16 cellular contexts compared by ENCODE assay signal in genomic region chr18:58392336-58393000, GRCh38.
DNase-seq lines count a peak whose midpoint lies in the region; ATAC-seq, FAIRE-seq and TF ChIP-seq lines count a peak whose summit lies in the region.
"Had no signal": no experiment of that assay in that cellular context is flagged by ENCODE, and none has a peak within 500 bp of the region (broad histone marks: within the 10 kb centered on the region; RNA-seq: fewer than 3 reads in every experiment).

No MANE protein-coding gene starts in this region.

- peaks cover 38 to 91% of the 10 kb centered on the region in 2 experiments for H3K36me3 ChIP-seq in HepG2 (replicated peaks in 1 of 2; ENCODE audit: control insufficient read depth in 1 of 2, insufficient read depth in 2 of 2, low read length in 2 of 2)
- peaks cover 0 to 9% (median 3%) of the 10 kb centered on the region in 4 donors for H3K36me3 ChIP-seq in right lobe of liver
- no peaks in the 10 kb centered on the region for H3K36me3 ChIP-seq in fibroblast of lung (ENCODE audit: control insufficient read depth, insufficient read depth, low read length)
- peaks cover 55 to 73% of the 10 kb centered on the region in 2 donors for H3K36me3 ChIP-seq in mucosa of rectum (ENCODE audit: control insufficient read depth in 2 of 2, insufficient read depth in 2 of 2, low read length in 2 of 2)
- no peaks in the 10 kb centered on the region for H3K36me3 ChIP-seq in aorta (ENCODE audit: control insufficient read depth in 1 of 2, insufficient read depth in 2 of 2, low read length in 1 of 2)
- H3K36me3 ChIP-seq: breast epithelium had no signal

- DNase-seq in HepG2 (ENCODE audit: low spot score): no peak
- no peak for DNase-seq in right lobe of liver
- peak; percentile 29 to 93 for DNase-seq in fibroblast of lung (ENCODE audit: low read depth in 2 of 2)
- no peak for DNase-seq in aorta
- no peak for DNase-seq in activated naive CD8-positive, alpha-beta T cell treated with anti-CD3 and anti-CD28 coated beads, Interleukin-2, amount 50 U/mL, for 24 hours
- DNase-seq in stimulated activated CD4-positive, alpha-beta T cell treated with anti-CD3 and anti-CD28 coated beads, Interleukin-2, amount 100 ng/mL, for 24 hours: no peak
- no peak for DNase-seq in NCI-H510A treated with DMSO at 0.1 percent for 48 hours (lab: John Stamatoyannopoulos, UW)
- DNase-seq: activated CD8-positive, alpha-beta memory T cell treated with anti-CD3 and anti-CD28 coated beads, Interleukin-2, amount 50 U/mL, for 4 hours; NCI-H1436 treated with DMSO at 0.1 percent for 48 hours; NK-92 treated with Interleukin-12 subunit alpha and Interleukin-12 subunit beta, amount 100 ng/mL, for 24 hours; stimulated activated CD4-positive, alpha-beta T cell treated with anti-CD3 and anti-CD28 coated beads, Interleukin-4, amount 100 ng/mL, for 4 hours had no signal

- in situ Hi-C loops in HepG2 (cut with HindIII; ENCODE audit: extremely low pct_ligation_motif_present, low pct_unique_long_range_greater_than_20kb): loop anchor here (10.0 to 25.0 kb wide), 2 partner anchors 438 to 670 kb away; no protein-coding TSS in a partner anchor

- no peak overlapping the region for H3K4me3 Mint-ChIP-seq in activated naive CD8-positive, alpha-beta T cell treated with anti-CD3 and anti-CD28 coated beads, Interleukin-2, amount 50 U/mL, for 24 hours
- H3K4me3 Mint-ChIP-seq: natural killer cell treated with Interleukin-12 subunit alpha and Interleukin-12 subunit beta and Interleukin-15 and Interleukin-18, amount 100 ng/mL, for 72 hours; T-helper 1 cell treated with Interleukin-12 subunit alpha and Interleukin-12 subunit beta and Interleukin-4 antibody, amounts not matched to agents 30 μg/mL and 1 μg/mL, for 36 hours had no signal

- CTCF ChIA-PET in HepG2 (lab: Yijun Ruan, JAX; ENCODE audit: low intra/inter-chr PET ratio, low total read pairs): no interaction called here

- FAIRE-seq in HepG2 (lab: Jason Lieb, UNC): peak; percentile 21

- peak in 1 of 2 experiments; percentile 11; a peak in 1 of 4 replicates for TF ChIP-seq POLR2A in HepG2 (IDR thresholded peaks at IDR 0.05; ENCODE audit: insufficient read depth in 1 of 2, low read depth in 2 of 2, low read length in 2 of 2)
- no peak for TF ChIP-seq POLR2A in right lobe of liver (IDR thresholded peaks at IDR 0.05)

- H4K20me1 ChIP-seq in HepG2 (ENCODE audit: insufficient read depth, low read length) (peaks cover 19% of the 10 kb centered on the region; the same call in 1 of the 2 replicates), fibroblast of lung (ENCODE audit: control insufficient read depth, extremely low read depth, insufficient read depth, low read length) (no peaks in the 10 kb centered on the region)

- H3K4me1 ChIP-seq in HepG2 (ENCODE audit: insufficient read depth, low read length) (peaks cover 86% of the 10 kb centered on the region), right lobe of liver (no peaks in the 10 kb centered on the region), fibroblast of lung (ENCODE audit: control insufficient read depth, extremely low read depth, insufficient read depth, low read length) (no peaks in the 10 kb centered on the region), mucosa of rectum (ENCODE audit: control insufficient read depth in 2 of 2, insufficient read depth in 2 of 2, low read length in 2 of 2) (peaks cover 12 to 17% of the 10 kb centered on the region in 2 donors), aorta (ENCODE audit: control insufficient read depth in 1 of 2, insufficient read depth in 2 of 2, low read length in 2 of 2) (no peaks in the 10 kb centered on the region)
- H3K4me1 ChIP-seq: breast epithelium had no signal

- 90% methylated on average over 9 of the region's 10 CpGs for WGBS in HepG2 (ENCODE audit: low lambda C conversion rate)
- 78% methylated on average over 4 of the region's 10 CpGs for WGBS in right lobe of liver (ENCODE audit: insufficient coverage, low coverage, low lambda C conversion rate, missing lambda C conversion rate)
- 33 to 42% methylated on average over 10 of the region's 10 CpGs for WGBS in aorta, 2 donors

- intact Hi-C loops in HepG2 (cut with micrococcal nuclease; ENCODE audit: unreplicated experiment) (loop anchor here (5.0 kb wide), 1 partner anchor 435 kb away; no protein-coding TSS in a partner anchor), right lobe of liver (cut with DNase I) (no loop called here), aorta (cut with DNase I) (no loop called here)

- no peaks in the 10 kb centered on the region for H3K36me3 Mint-ChIP-seq in activated naive CD8-positive, alpha-beta T cell treated with anti-CD3 and anti-CD28 coated beads, Interleukin-2, amount 50 U/mL, for 24 hours (ENCODE audit: low read depth)
- H3K36me3 Mint-ChIP-seq: natural killer cell treated with Interleukin-12 subunit alpha and Interleukin-12 subunit beta and Interleukin-15 and Interleukin-18, amount 100 ng/mL, for 72 hours had no signal

- no peak for TF ChIP-seq RAD21 in HepG2 (CRISPR knock-in tag; IDR thresholded peaks at IDR 0.05)

- TF ChIP-seq EP300 in HepG2 (IDR thresholded peaks at IDR 0.05; ENCODE audit: low read depth in 2 of 2, low read length in 2 of 2) (no peak), HepG2 (CRISPR knock-in tag; IDR thresholded peaks at IDR 0.05; ENCODE audit: borderline replicate concordance) (no peak)

- peaks cover 2% of the 10 kb centered on the region for H3K4me1 Mint-ChIP-seq in activated naive CD8-positive, alpha-beta T cell treated with anti-CD3 and anti-CD28 coated beads, Interleukin-2, amount 50 U/mL, for 24 hours

- ATAC-seq in HepG2: no peak; the same call in 2 of the 3 replicates
- no peak for ATAC-seq in right lobe of liver
- ATAC-seq in aorta (ENCODE audit: low FRiP score): peak; percentile 64
- ATAC-seq in activated naive CD8-positive, alpha-beta T cell treated with anti-CD3 and anti-CD28 coated beads, Interleukin-2, amount 50 U/mL, for 24 hours: no peak
- ATAC-seq: natural killer cell treated with Interleukin-12 subunit alpha and Interleukin-12 subunit beta and Interleukin-15 and Interleukin-18, amount 100 ng/mL, for 72 hours had no signal

- H3K9me3 ChIP-seq in HepG2 (ENCODE audit: low read length) (no peaks in the 10 kb centered on the region), right lobe of liver (no peaks in the 10 kb centered on the region), fibroblast of lung (ENCODE audit: control insufficient read depth, insufficient read depth, low read depth, low read length) (no peaks in the 10 kb centered on the region), mucosa of rectum (ENCODE audit: control insufficient read depth in 2 of 2, low read length in 2 of 2) (no peaks in the 10 kb centered on the region), aorta (ENCODE audit: control insufficient read depth, low read length) (no peaks in the 10 kb centered on the region)
- H3K9me3 ChIP-seq: breast epithelium, suprapubic skin had no signal

- TF ChIP-seq CTCF in HepG2 (CRISPR knock-in tag; IDR thresholded peaks at IDR 0.05): no peak
- TF ChIP-seq CTCF in right lobe of liver (IDR thresholded peaks at IDR 0.05): no peak
- no peak for TF ChIP-seq CTCF in fibroblast of lung (conservative IDR thresholded peaks at IDR 0.05 in 1 of 2, IDR thresholded peaks at IDR 0.05 in 1 of 2; ENCODE audit: low read depth in 1 of 2, low read length in 2 of 2)

- no peaks in the 10 kb centered on the region for H3K27me3 Mint-ChIP-seq in activated naive CD8-positive, alpha-beta T cell treated with anti-CD3 and anti-CD28 coated beads, Interleukin-2, amount 50 U/mL, for 24 hours
- H3K27me3 Mint-ChIP-seq: natural killer cell treated with Interleukin-12 subunit alpha and Interleukin-12 subunit beta and Interleukin-15 and Interleukin-18, amount 100 ng/mL, for 72 hours had no signal

- H3K79me2 ChIP-seq in HepG2 (ENCODE audit: insufficient read depth, low read length) (peaks cover 79% of the 10 kb centered on the region), fibroblast of lung (ENCODE audit: control insufficient read depth, insufficient read depth, low read length) (no peaks in the 10 kb centered on the region)

- H3K27ac ChIP-seq in HepG2 (ENCODE audit: extremely low read length, insufficient read depth, low read length) (peak overlapping the region; percentile 53), right lobe of liver (no peak overlapping the region), fibroblast of lung (ENCODE audit: insufficient read depth, low read length) (no peak overlapping the region), mucosa of rectum (ENCODE audit: low read depth in 2 of 2, low read length in 2 of 2) (peak overlapping the region; percentile 5 to 40), aorta (ENCODE audit: low read depth in 1 of 2, low read length in 2 of 2) (no peak overlapping the region)
- H3K27ac ChIP-seq: suprapubic skin had no signal

- POLR2A ChIA-PET in HepG2 (lab: Yijun Ruan, JAX): interaction anchor here (1.0 to 2.6 kb wide), 7 partner anchors 9 to 346 kb away, joined by 3 to 16 read pairs (median 3); no protein-coding TSS in a partner anchor

- H2AFZ ChIP-seq in HepG2 (ENCODE audit: low read length) (no peak overlapping the region), fibroblast of lung (ENCODE audit: low read length) (no peak overlapping the region)

- no peak overlapping the region for H3K9ac ChIP-seq in HepG2 (ENCODE audit: insufficient read depth, low read depth, low read length)
- no peak overlapping the region for H3K9ac ChIP-seq in fibroblast of lung (ENCODE audit: insufficient read depth, low read length)
- H3K9ac ChIP-seq in mucosa of rectum (ENCODE audit: low read depth in 1 of 2, low read length in 2 of 2): no peak overlapping the region

- BruUV-seq in HepG2 (replicated peaks; lab: Mats Ljungman, UMichigan): no TSS peak

- H3K9me3 Mint-ChIP-seq in activated naive CD8-positive, alpha-beta T cell treated with anti-CD3 and anti-CD28 coated beads, Interleukin-2, amount 50 U/mL, for 24 hours: no peaks in the 10 kb centered on the region
- H3K9me3 Mint-ChIP-seq: natural killer cell treated with Interleukin-12 subunit alpha and Interleukin-12 subunit beta and Interleukin-15 and Interleukin-18, amount 100 ng/mL, for 72 hours; T-helper 1 cell treated with Interleukin-12 subunit alpha and Interleukin-12 subunit beta and Interleukin-4 antibody, amounts not matched to agents 30 μg/mL and 1 μg/mL, for 36 hours had no signal

- H3K4me3 ChIP-seq in HepG2 (replicated peaks in 1 of 3; ENCODE audit: insufficient read depth in 1 of 3, low read depth in 2 of 3, low read length in 3 of 3): no peak overlapping the region
- no peak overlapping the region for H3K4me3 ChIP-seq in right lobe of liver
- H3K4me3 ChIP-seq in fibroblast of lung (replicated peaks in 1 of 4; ENCODE audit: control extremely low read depth in 1 of 4, insufficient read depth in 1 of 4, low read depth in 3 of 4, low read length in 4 of 4): no peak overlapping the region
- no peak overlapping the region for H3K4me3 ChIP-seq in mucosa of rectum (ENCODE audit: low read length in 2 of 2)
- no peak overlapping the region for H3K4me3 ChIP-seq in aorta (ENCODE audit: low read length in 2 of 2)
- H3K4me3 ChIP-seq: breast epithelium, suprapubic skin had no signal

- H3K27ac Mint-ChIP-seq in activated naive CD8-positive, alpha-beta T cell treated with anti-CD3 and anti-CD28 coated beads, Interleukin-2, amount 50 U/mL, for 24 hours: no peak overlapping the region
- H3K27ac Mint-ChIP-seq: natural killer cell treated with Interleukin-12 subunit alpha and Interleukin-12 subunit beta and Interleukin-15 and Interleukin-18, amount 100 ng/mL, for 72 hours; T-helper 1 cell treated with Interleukin-12 subunit alpha and Interleukin-12 subunit beta and Interleukin-4 antibody, amounts not matched to agents 30 μg/mL and 1 μg/mL, for 36 hours had no signal

- H3K27me3 ChIP-seq in HepG2 (ENCODE audit: control insufficient read depth in 1 of 2, insufficient read depth in 2 of 2, low read length in 2 of 2) (no peaks in the 10 kb centered on the region), right lobe of liver (no peaks in the 10 kb centered on the region), fibroblast of lung (ENCODE audit: control insufficient read depth, insufficient read depth, low read length) (no peaks in the 10 kb centered on the region), mucosa of rectum (ENCODE audit: control insufficient read depth in 2 of 2, insufficient read depth in 2 of 2, low read length in 2 of 2) (no peaks in the 10 kb centered on the region), aorta (ENCODE audit: control insufficient read depth in 1 of 2, insufficient read depth in 2 of 2, low read length in 1 of 2) (no peaks in the 10 kb centered on the region)
- H3K27me3 ChIP-seq: breast epithelium, suprapubic skin had no signal

- H3K4me2 ChIP-seq in HepG2 (ENCODE audit: low read depth, low read length) (no peak overlapping the region), fibroblast of lung (ENCODE audit: extremely low read depth, insufficient read depth, low read length) (no peak overlapping the region)

Comparison
In these comparisons a context has a peak if more than half of its experiments do, and no peak if none do; other contexts are left out.
1. H3K27ac ChIP-seq: peak in HepG2 (single experiment) and mucosa of rectum (2 of 2); none in right lobe of liver (0 of 3), fibroblast of lung (single experiment) and aorta (0 of 2).
2. DNase-seq: peak in fibroblast of lung (2 of 2); none in HepG2 (single experiment), right lobe of liver (0 of 3), aorta (0 of 2), activated naive CD8-positive, alpha-beta T cell treated with anti-CD3 and anti-CD28 coated beads, Interleukin-2, amount 50 U/mL, for 24 hours (single experiment), stimulated activated CD4-positive, alpha-beta T cell treated with anti-CD3 and anti-CD28 coated beads, Interleukin-2, amount 100 ng/mL, for 24 hours (0 of 2) and NCI-H510A treated with DMSO at 0.1 percent for 48 hours (single experiment).